Comparison of ENCODE assay signal across 2 cellular contexts in genomic region chr2:120921457-120921856, GRCh38.
TF ChIP-seq lines count a peak whose summit lies in the region.

No MANE protein-coding gene starts in this region.

TF ChIP-seq in A549, 52 proteins besides CTCF, POLR2A, EP300 and RAD21 (continued from another document):
- TF ChIP-seq EHF (CRISPR knock-in tag; IDR thresholded peaks at IDR 0.05) (no peak), CHD4 (IDR thresholded peaks at IDR 0.05; ENCODE audit: borderline replicate concordance) (no peak), HDAC2 (IDR thresholded peaks at IDR 0.05) (no peak), E2F6 (IDR thresholded peaks at IDR 0.05; ENCODE audit: borderline replicate concordance, low read depth) (no peak), CEBPB (IDR thresholded peaks at IDR 0.05) (no peak), FOXS1 (CRISPR knock-in tag; IDR thresholded peaks at IDR 0.05) (no peak), CBX8 (IDR thresholded peaks at IDR 0.05) (no peak), NPAS2 (CRISPR knock-in tag; IDR thresholded peaks at IDR 0.05; ENCODE audit: borderline replicate concordance) (no peak), FOSB (CRISPR knock-in tag; IDR thresholded peaks at IDR 0.05) (no peak), HOXB13 (CRISPR knock-in tag; IDR thresholded peaks at IDR 0.05; ENCODE audit: low read depth) (no peak), EHMT2 (IDR thresholded peaks at IDR 0.05; ENCODE audit: low read depth) (no peak), PHF8 (IDR thresholded peaks at IDR 0.05; ENCODE audit: borderline replicate concordance, low read depth) (no peak), PBX3 (IDR thresholded peaks at IDR 0.05) (no peak)
TF ChIP-seq in A549: peak in this region for 0.

TF ChIP-seq in IMR-90, 13 proteins besides CTCF, POLR2A, EP300 and RAD21 (continued from another document):
- TF ChIP-seq USF2 (IDR thresholded peaks at IDR 0.05; ENCODE audit: low read depth, low read length): no peak
